Comparison of ENCODE assay signal across 8 cellular contexts in genomic region chr19:13060233-13060963, GRCh38. TPM values are rescaled to one million over a fixed set of nuclear protein-coding genes. Genes with fewer than 3 reads are reported as not detected.
DNase-seq lines count a peak whose midpoint lies in the region; ATAC-seq, FAIRE-seq and TF ChIP-seq lines count a peak whose summit lies in the region.

No MANE protein-coding gene starts in this region.

- TF ChIP-seq EP300 in A549 (IDR thresholded peaks at IDR 0.05) = no peak

- H3K36me3 Mint-ChIP-seq in chondrocyte (ENCODE audit: low read depth) = peaks cover 1% of the 10 kb centered on the region

- H3K27ac Mint-ChIP-seq in chondrocyte (ENCODE audit: unreplicated experiment) = peak overlapping the region; percentile 41

- H3K27me3 Mint-ChIP-seq in chondrocyte (ENCODE audit: low read depth) = peaks cover 1% of the 10 kb centered on the region

- POLR2A ChIA-PET in A549 (lab: Yijun Ruan, JAX) = interaction anchor here (1.2 to 1.5 kb wide), 3 partner anchors 7 to 77 kb away, joined by 4 to 9 read pairs (median 5); no protein-coding TSS in a partner anchor

- H3K4me1 ChIP-seq in A549 = peaks cover 12% of the 10 kb centered on the region; the same call in 2 of the 3 replicates
- peaks cover 41% of the 10 kb centered on the region for H3K4me1 ChIP-seq in HUES64 (ENCODE audit: insufficient read depth, low read length)
- peaks cover 35 to 46% of the 10 kb centered on the region in 2 donors for H3K4me1 ChIP-seq in mucosa of rectum (ENCODE audit: control insufficient read depth in 2 of 2, insufficient read depth in 2 of 2, low read length in 2 of 2)
- H3K4me1 ChIP-seq in small intestine (ENCODE audit: control insufficient read depth in 2 of 2, insufficient read depth in 1 of 2, low read depth in 1 of 2, low read length in 1 of 2) = peaks cover 1 to 11% of the 10 kb centered on the region in 2 donors

- H3K36me3 ChIP-seq in HUES64 (ENCODE audit: insufficient read depth, low read length) = no peaks in the 10 kb centered on the region
- H3K36me3 ChIP-seq in mucosa of rectum (ENCODE audit: control insufficient read depth in 2 of 2, insufficient read depth in 2 of 2, low read length in 2 of 2) = no peaks in the 10 kb centered on the region
- H3K36me3 ChIP-seq in small intestine (ENCODE audit: control insufficient read depth in 2 of 2, insufficient read depth in 2 of 2, low read length in 2 of 2) = no peaks in the 10 kb centered on the region

- TF ChIP-seq POLR2A in A549 (IDR thresholded peaks at IDR 0.05; ENCODE audit: low read length) = no peak

- CTCF ChIA-PET in A549 (lab: Yijun Ruan, JAX) = interaction anchor here (1.2 to 9.6 kb wide), 26 partner anchors 8 to 95 kb away, joined by 3 to 127 read pairs (median 10); partner anchors contain the start of gene TRMT1

- TF ChIP-seq RAD21 in A549 (conservative IDR thresholded peaks at IDR 0.05 in 1 of 2, IDR thresholded peaks at IDR 0.05 in 1 of 2) = no peak

- H3K4me2 ChIP-seq in A549 = peak overlapping the region; percentile 99

- DNase-seq in A549 (ENCODE audit: low read depth in 1 of 2, low spot score in 1 of 2) (no peak), chondrocyte (ENCODE audit: low spot score) (no peak), NCI-H1105 (lab: John Stamatoyannopoulos, UW) (no peak), small intestine (no peak)
- DNase-seq in stimulated activated CD4-positive, alpha-beta T cell treated with anti-CD3 and anti-CD28 coated beads, Interleukin-4, amount 100 ng/mL, for 24 hours = no peak

- peak in 1 of 2 experiments; percentile 24; a peak in 3 of 6 replicates for ATAC-seq in A549
- ATAC-seq in GM19455 (IDR thresholded peaks at IDR 0.05; ENCODE audit: unreplicated experiment) = no peak

- H3K4me3 Mint-ChIP-seq in chondrocyte (ENCODE audit: unreplicated experiment) = peak overlapping the region; percentile 64

- H3K4me3 ChIP-seq in A549 (peak overlapping the region; percentile 53; the same call in 2 of the 3 replicates), HUES64 (ENCODE audit: low read length) (peak overlapping the region; percentile 54), mucosa of rectum (ENCODE audit: low read length in 2 of 2) (peak overlapping the region; percentile 62 to 75), small intestine (ENCODE audit: low read depth in 1 of 2, low read length in 2 of 2) (no peak overlapping the region)

- H3K27me3 ChIP-seq in HUES64 (ENCODE audit: insufficient read depth, low read length) (peaks cover 100% of the 10 kb centered on the region), mucosa of rectum (ENCODE audit: control insufficient read depth in 2 of 2, insufficient read depth in 2 of 2, low read length in 2 of 2) (no peaks in the 10 kb centered on the region), small intestine (ENCODE audit: control insufficient read depth in 2 of 2, insufficient read depth in 2 of 2, low read length in 2 of 2) (no peaks in the 10 kb centered on the region)

- H3K9me3 Mint-ChIP-seq in chondrocyte (ENCODE audit: low read depth) = no peaks in the 10 kb centered on the region

- 47% methylated on average over 12 of the region's 19 CpGs for WGBS in A549 (ENCODE audit: missing lambda C conversion rate)
- 24% methylated on average over 19 of the region's 19 CpGs for WGBS in HUES64
- WGBS in small intestine, 3 donors = 15 to 34% (median 21%) methylated on average over 18 to 19 of the region's 19 CpGs

- H3K27ac ChIP-seq in A549 (peak overlapping the region; percentile 85 to 89; a peak in 5 of 6 replicates), HUES64 (ENCODE audit: low read depth, low read length) (no peak overlapping the region), mucosa of rectum (ENCODE audit: low read depth in 2 of 2, low read length in 2 of 2) (peak overlapping the region; percentile 23 to 51), small intestine (ENCODE audit: low read depth in 1 of 2, low read length in 1 of 2) (no peak overlapping the region)

- FAIRE-seq in A549 (lab: Jason Lieb, UNC) (no peak), small intestine (lab: Jason Lieb, UNC) (no peak)

- peaks cover 80% of the 10 kb centered on the region for H3K4me1 Mint-ChIP-seq in chondrocyte (ENCODE audit: low read depth)

- TF ChIP-seq CTCF in A549 (IDR thresholded peaks at IDR 0.05) = no peak
- TF ChIP-seq CTCF in chondrocyte (IDR thresholded peaks at IDR 0.05) = no peak

- H3K9ac ChIP-seq in HUES64 (ENCODE audit: low read depth, low read length) (no peak overlapping the region), mucosa of rectum (ENCODE audit: low read depth in 1 of 2, low read length in 2 of 2) (peak overlapping the region; percentile 3 to 71)

- H3K9me3 ChIP-seq in A549 = no peaks in the 10 kb centered on the region
- no peaks in the 10 kb centered on the region for H3K9me3 ChIP-seq in HUES64 (ENCODE audit: insufficient read depth, low read depth, low read length)
- H3K9me3 ChIP-seq in mucosa of rectum (ENCODE audit: control insufficient read depth in 2 of 2, low read length in 2 of 2) = no peaks in the 10 kb centered on the region
- no peaks in the 10 kb centered on the region for H3K9me3 ChIP-seq in small intestine (ENCODE audit: control insufficient read depth, low read depth)

TF ChIP-seq in A549, 52 proteins besides CTCF, POLR2A, EP300 and RAD21 (continues in another document):
- TF ChIP-seq PHF8 (IDR thresholded peaks at IDR 0.05; ENCODE audit: borderline replicate concordance, low read depth) (no peak), ZC3H11A (IDR thresholded peaks at IDR 0.05) (no peak), ZSCAN20 (CRISPR knock-in tag; IDR thresholded peaks at IDR 0.05) (no peak), ESRRA (IDR thresholded peaks at IDR 0.05; ENCODE audit: borderline replicate concordance, low read length) (no peak), TFCP2L1 (CRISPR knock-in tag; IDR thresholded peaks at IDR 0.05) (no peak), MYC (IDR thresholded peaks at IDR 0.05; ENCODE audit: borderline replicate concordance, low read length) (no peak), HDAC2 (IDR thresholded peaks at IDR 0.05) (no peak), RARB (CRISPR knock-in tag; IDR thresholded peaks at IDR 0.05) (no peak), TP53 (CRISPR knock-in tag; IDR thresholded peaks at IDR 0.05) (no peak), POLR2AphosphoS2 (conservative IDR thresholded peaks at IDR 0.05; ENCODE audit: low read length) (no peak), RCOR1 (IDR thresholded peaks at IDR 0.05; ENCODE audit: low read depth, low read length) (no peak), SREBF2 (IDR thresholded peaks at IDR 0.05) (no peak), CBX8 (IDR thresholded peaks at IDR 0.05) (no peak), HOXA7 (CRISPR knock-in tag; IDR thresholded peaks at IDR 0.05) (no peak), RNF2 (IDR thresholded peaks at IDR 0.05; ENCODE audit: borderline replicate concordance, low read depth) (no peak), HMGXB4 (CRISPR knock-in tag; IDR thresholded peaks at IDR 0.05; ENCODE audit: borderline replicate concordance) (no peak)

RNA-seq across cellular contexts. Expression of gene LYL1, which starts 42.3 kb away (rescaled TPM):
- polyA plus RNA-seq in A549 (2011; rRNA removed) = 0.08 and 0.26 TPM in 2 replicates
- 0.50 and 0.82 TPM in 2 replicates for polyA plus RNA-seq in A549 (2012; cell fraction: cytosol; rRNA removed)
- polyA plus RNA-seq in A549 (2012; cell fraction: nucleus; rRNA removed) = 0.66 and 1.2 TPM in 2 replicates
- polyA plus RNA-seq in A549 (2017; fragmentation: RNase III; extraction: RNeasy Plus Mini Kit Qiagen cat#74134 plus additional on column Dnase treatment) = 0.30 to 0.82 TPM (median 0.39 TPM) in 3 replicates
- 0.15 and 0.21 TPM in 2 replicates for polyA minus RNA-seq in A549 (2011; rRNA and poly(A)+ RNA removed)
- polyA plus RNA-seq in HUES64 (2013, experiment 1 of 2) = 0.50 TPM
- polyA plus RNA-seq in HUES64 (2013, experiment 2 of 2) = 0.95 TPM
- 0.38 to 0.47 TPM in 2 of 3 replicates, not detected in the other for total RNA-seq in chondrocyte
- polyA plus RNA-seq in small intestine = 1 to 10 TPM in 2 of 3 donors, under 1 TPM in 1; 0.67 to 8.9 (median 3.2) TPM

RNA-seq across cellular contexts. Expression of gene TRMT1, which starts 56.1 kb away (rescaled TPM):
- polyA plus RNA-seq in A549 (2011; rRNA removed) (16.3 and 18.2 TPM in 2 replicates), A549 (2017; fragmentation: RNase III; extraction: RNeasy Plus Mini Kit Qiagen cat#74134 plus additional on column Dnase treatment) (29.8 to 40.2 TPM (median 35.2 TPM) in 3 replicates), small intestine (10 to 100 TPM; 18.6 to 37.5 (median 26.8) TPM)
- 57.5 and 67.4 TPM in 2 replicates for polyA plus RNA-seq in A549 (2012; cell fraction: cytosol; rRNA removed)
- polyA plus RNA-seq in A549 (2012; cell fraction: nucleus; rRNA removed) = 388 and 458 TPM in 2 replicates
- 16.9 and 24.9 TPM in 2 replicates for polyA minus RNA-seq in A549 (2011; rRNA and poly(A)+ RNA removed)
- 53.1 TPM for polyA plus RNA-seq in HUES64 (2013, experiment 1 of 2)
- polyA plus RNA-seq in HUES64 (2013, experiment 2 of 2) = 43.1 TPM
- 25.4 to 35.8 TPM (median 28.9 TPM) in 3 replicates for total RNA-seq in chondrocyte

RNA-seq across cellular contexts. Expression of gene NACC1, which starts 57.7 kb away (rescaled TPM):
- polyA plus RNA-seq in A549 (2011; rRNA removed) = 26.1 and 30.0 TPM in 2 replicates
- polyA plus RNA-seq in A549 (2012; cell fraction: cytosol; rRNA removed) = 117 and 155 TPM in 2 replicates
- polyA plus RNA-seq in A549 (2012; cell fraction: nucleus; rRNA removed) = 158 and 206 TPM in 2 replicates
- polyA plus RNA-seq in A549 (2017; fragmentation: RNase III; extraction: RNeasy Plus Mini Kit Qiagen cat#74134 plus additional on column Dnase treatment) = 32.4 to 39.8 TPM (median 37.9 TPM) in 3 replicates
- 20.0 and 30.9 TPM in 2 replicates for polyA minus RNA-seq in A549 (2011; rRNA and poly(A)+ RNA removed)
- 102 TPM for polyA plus RNA-seq in HUES64 (2013, experiment 1 of 2)
- polyA plus RNA-seq in HUES64 (2013, experiment 2 of 2) = 90.5 TPM
- total RNA-seq in chondrocyte = 45.2 to 49.5 TPM (median 47.3 TPM) in 3 replicates
- 10 to 100 TPM in 2 of 3 donors, 1 to 10 TPM in 1; 7.6 to 51.6 (median 14.3) TPM for polyA plus RNA-seq in small intestine

Comparison
In these comparisons a context has a peak if more than half of its experiments do, and no peak if none do; other contexts are left out.
1. H3K27ac ChIP-seq: peak in A549 (2 of 2) and mucosa of rectum (2 of 2); none in HUES64 (single experiment) and small intestine (0 of 2).
2. H3K4me3 ChIP-seq: peak in A549 (single experiment), HUES64 (single experiment) and mucosa of rectum (2 of 2); none in small intestine (0 of 2).